22 cellular contexts compared by ENCODE assay signal in the genomic region with DNA sequence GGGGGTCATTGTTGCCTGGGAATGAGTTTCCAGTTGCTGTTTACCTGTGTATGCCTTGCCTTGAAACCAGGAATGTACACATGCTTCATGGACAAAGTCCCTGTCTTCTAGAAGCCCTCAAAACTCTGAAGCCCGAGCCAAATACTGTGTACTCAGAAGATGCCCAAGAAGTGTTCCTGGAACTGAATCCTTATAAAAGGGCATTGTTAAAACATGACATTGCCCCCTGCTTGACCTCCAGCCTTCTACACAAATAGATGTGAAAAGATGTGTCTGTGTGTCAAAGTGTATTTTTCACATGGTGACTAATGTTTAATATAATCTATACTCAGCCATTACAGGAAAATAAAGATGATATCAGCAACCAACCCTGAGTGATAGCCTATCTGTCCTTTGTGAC.
"Had no signal": no experiment of that assay in that cellular context is flagged by ENCODE, and none has a peak within 500 bp of the region (broad histone marks: within the 10 kb centered on the region; RNA-seq: fewer than 3 reads in every experiment).

No MANE protein-coding gene starts in this region.

- H3K9me3 ChIP-seq: ascending aorta, heart left ventricle, mucosa of descending colon, uterus had no signal

- H3K36me3 ChIP-seq: ascending aorta, heart left ventricle, uterus had no signal

- H3K27ac ChIP-seq: ascending aorta, heart left ventricle, skin epidermis, uterus, VCaP had no signal

- H3K4me1 ChIP-seq: uterus had no signal

- H3K4me3 ChIP-seq: ascending aorta, heart left ventricle, mucosa of descending colon, skin epidermis, uterus had no signal

- FAIRE-seq: TTC549 had no signal

- DNase-seq: activated CD4-positive, alpha-beta memory T cell treated with anti-CD3 and anti-CD28 coated beads, Interleukin-2, amount 10 ng/mL, durations not matched to agents 7 days and 5 days; activated CD4-positive, alpha-beta T cell treated with anti-CD3 and anti-CD28 coated beads for 1 hour; activated CD4-positive, alpha-beta T cell treated with anti-CD3 and anti-CD28 coated beads, Interleukin-2, amount 10 ng/mL, durations not matched to agents 7 days and 5 days; activated CD8-positive, alpha-beta memory T cell treated with anti-CD3 and anti-CD28 coated beads, Interleukin-2, amount 50 U/mL, for 48 hours; activated gamma-delta T cell; activated naive CD4-positive, alpha-beta T cell treated with anti-CD3 and anti-CD28 coated beads, Interleukin-2, amount 10 ng/mL, durations not matched to agents 7 days and 5 days; activated naive CD8-positive, alpha-beta T cell treated with anti-CD3 and anti-CD28 coated beads, Interleukin-2, amount 10 ng/mL, durations not matched to agents 7 days and 5 days; activated T-cell treated with anti-CD3 and anti-CD28 coated beads, Interleukin-2, amount 50 U/mL, for 24 hours; caudate nucleus; cortex of kidney; foreskin fibroblast; heart left ventricle; mesenchymal stem cell; mucosa of descending colon; stimulated activated CD4-positive, alpha-beta T cell treated with anti-CD3 and anti-CD28 coated beads, Interleukin-4, amount 100 ng/mL, for 24 hours; substantia nigra; T-helper 9 cell; uterus had no signal

- H3K27me3 ChIP-seq: ascending aorta, heart left ventricle had no signal
